1 cellular context compared by ENCODE assay signal in genomic region chr3:159787191-159787590, GRCh38.
TF ChIP-seq lines count a peak whose summit lies in the region.

No MANE protein-coding gene starts in this region.

TF ChIP-seq in HCT116, 20 proteins besides CTCF, POLR2A, EP300 and RAD21 (continued from another document):
- TF ChIP-seq ZNF274 (IDR thresholded peaks at IDR 0.05; ENCODE audit: low read depth, low read length) = no peak
- TF ChIP-seq MAX (IDR thresholded peaks at IDR 0.05) = no peak
- no peak for TF ChIP-seq TCF7L2 (IDR thresholded peaks at IDR 0.05; ENCODE audit: borderline replicate concordance, extremely low read depth, insufficient read depth, insufficient read length)
- TF ChIP-seq EZH2phosphoT487 (IDR thresholded peaks at IDR 0.05; ENCODE audit: borderline replicate concordance) = no peak
- TF ChIP-seq ZFX (IDR thresholded peaks at IDR 0.05) = no peak
- no peak for TF ChIP-seq SRF (IDR thresholded peaks at IDR 0.05; ENCODE audit: low read depth)
- no peak for TF ChIP-seq REST (IDR thresholded peaks at IDR 0.05; ENCODE audit: low read depth)
- 0 out of 2 replicates have a peak, but pooled peaks have one; percentile 29 for TF ChIP-seq CEBPB (IDR thresholded peaks at IDR 0.05; ENCODE audit: low read depth)
- TF ChIP-seq POLR2AphosphoS5 (IDR thresholded peaks at IDR 0.05; ENCODE audit: low read depth, low read length) = peak; percentile 39
- TF ChIP-seq ZBTB33 (IDR thresholded peaks at IDR 0.05; ENCODE audit: extremely low read depth, insufficient replicate concordance, low read length) = no peak
- peak; percentile 78 for TF ChIP-seq SP1 (IDR thresholded peaks at IDR 0.05; ENCODE audit: low read depth)
TF ChIP-seq in HCT116: peak in this region for 6.
